In genomic region chr6:42368156-42368555, GRCh38 we compare ENCODE assay signal across 8 cellular contexts.
DNase-seq lines count a peak whose midpoint lies in the region; ATAC-seq, FAIRE-seq and TF ChIP-seq lines count a peak whose summit lies in the region.

No MANE protein-coding gene starts in this region.

- DNase-seq in activated CD4-positive, alpha-beta T cell treated with anti-CD3 and anti-CD28 coated beads for 24 hours (ENCODE audit: low read depth in 2 of 2): peak; percentile 46 to 59
- peak; percentile 21 for DNase-seq in fibroblast of pulmonary artery (ENCODE audit: low read depth)
- no peak for DNase-seq in ureter (ENCODE audit: low spot score)
- DNase-seq in NCI-H1417 treated with DMSO at 0.1 percent for 48 hours (lab: John Stamatoyannopoulos, UW): no peak
- no peak for DNase-seq in RCC 7860 (ENCODE audit: low spot score)

- no peak for FAIRE-seq in RCC 7860 (lab: Jason Lieb, UNC)

- peak overlapping the region; percentile 86 for H3K27ac Mint-ChIP-seq in stimulated activated naive CD8-positive, alpha-beta T cell treated with anti-CD3 and anti-CD28 coated beads, Interleukin-15, Interleukin-2, amounts not matched to agents 100 ng/mL and 50 ng/mL, for 24 hours

- no peaks in the 10 kb centered on the region for H3K27me3 Mint-ChIP-seq in stimulated activated naive CD8-positive, alpha-beta T cell treated with anti-CD3 and anti-CD28 coated beads, Interleukin-15, Interleukin-2, amounts not matched to agents 100 ng/mL and 50 ng/mL, for 24 hours

- ATAC-seq in HG02870 (IDR thresholded peaks at IDR 0.05; ENCODE audit: unreplicated experiment) (peak; percentile 34), GM19395 (IDR thresholded peaks at IDR 0.05; ENCODE audit: unreplicated experiment) (no peak)

- H3K4me1 Mint-ChIP-seq in stimulated activated naive CD8-positive, alpha-beta T cell treated with anti-CD3 and anti-CD28 coated beads, Interleukin-15, Interleukin-2, amounts not matched to agents 100 ng/mL and 50 ng/mL, for 24 hours (ENCODE audit: low read depth): peaks cover 66% of the 10 kb centered on the region

- no peak for TF ChIP-seq CTCF in fibroblast of pulmonary artery (IDR thresholded peaks at IDR 0.05; ENCODE audit: low read length, missing control alignments)

- no peaks in the 10 kb centered on the region for H3K36me3 Mint-ChIP-seq in stimulated activated naive CD8-positive, alpha-beta T cell treated with anti-CD3 and anti-CD28 coated beads, Interleukin-15, Interleukin-2, amounts not matched to agents 100 ng/mL and 50 ng/mL, for 24 hours (ENCODE audit: low read depth)

- peak overlapping the region; percentile 49 for H3K4me3 Mint-ChIP-seq in stimulated activated naive CD8-positive, alpha-beta T cell treated with anti-CD3 and anti-CD28 coated beads, Interleukin-15, Interleukin-2, amounts not matched to agents 100 ng/mL and 50 ng/mL, for 24 hours

- no peaks in the 10 kb centered on the region for H3K9me3 Mint-ChIP-seq in stimulated activated naive CD8-positive, alpha-beta T cell treated with anti-CD3 and anti-CD28 coated beads, Interleukin-15, Interleukin-2, amounts not matched to agents 100 ng/mL and 50 ng/mL, for 24 hours

- no peak overlapping the region for H3K4me3 ChIP-seq in fibroblast of pulmonary artery (replicated peaks; ENCODE audit: low read depth, low read length)

Comparison
In these comparisons a context has a peak if more than half of its experiments do, and no peak if none do; other contexts are left out.
1. DNase-seq: peak in activated CD4-positive, alpha-beta T cell treated with anti-CD3 and anti-CD28 coated beads for 24 hours (2 of 2) and fibroblast of pulmonary artery (single experiment); none in ureter (single experiment), NCI-H1417 treated with DMSO at 0.1 percent for 48 hours (single experiment) and RCC 7860 (single experiment).